13 cellular contexts compared by ENCODE assay signal in genomic region chr6:57276946-57277345, GRCh38. TPM values are rescaled to one million over a fixed set of nuclear protein-coding genes. Genes with fewer than 3 reads are reported as not detected.
DNase-seq lines count a peak whose midpoint lies in the region; ATAC-seq and TF ChIP-seq lines count a peak whose summit lies in the region.
"Had no signal": no experiment of that assay in that cellular context is flagged by ENCODE, and none has a peak within 500 bp of the region (broad histone marks: within the 10 kb centered on the region; RNA-seq: fewer than 3 reads in every experiment).

No MANE protein-coding gene starts in this region.

- H3K9ac ChIP-seq in smooth muscle cell (ENCODE audit: low read depth): no peak overlapping the region

- no peaks in the 10 kb centered on the region for H3K9me3 ChIP-seq in smooth muscle cell (replicated peaks; ENCODE audit: low read depth)
- no peaks in the 10 kb centered on the region for H3K9me3 ChIP-seq in Peyer's patch

- H3K36me3 ChIP-seq in smooth muscle cell (ENCODE audit: low read depth) (no peaks in the 10 kb centered on the region), Peyer's patch (no peaks in the 10 kb centered on the region)

- H3K4me2 ChIP-seq in smooth muscle cell: no peak overlapping the region

- H3K27me3 ChIP-seq in smooth muscle cell (ENCODE audit: low read depth) (no peaks in the 10 kb centered on the region), Peyer's patch (no peaks in the 10 kb centered on the region)

- TF ChIP-seq CTCF in smooth muscle cell (IDR thresholded peaks at IDR 0.05; ENCODE audit: borderline replicate concordance, insufficient read depth, poor library complexity, severe bottlenecking) (no peak), Peyer's patch (IDR thresholded peaks at IDR 0.05) (no peak)

- no peaks in the 10 kb centered on the region for H3K79me2 ChIP-seq in smooth muscle cell (ENCODE audit: low read depth)

- DNase-seq in AG20443 (ENCODE audit: low spot score) (peak; percentile 64), fibroblast of peridontal ligament (ENCODE audit: extremely low read depth) (peak; percentile 53), smooth muscle cell (lab: John Stamatoyannopoulos, UW; ENCODE audit: unreplicated experiment) (no peak), pons (ENCODE audit: low spot score) (no peak), Peyer's patch (no peak)
- DNase-seq: C1 segment of cervical spinal cord; CD8-positive, alpha-beta memory T cell; NCI-H1092 treated with DMSO at 0.1 percent for 48 hours; NCI-H2081 treated with DMSO at 0.1 percent for 48 hours; NCI-H446 treated with DMSO at 0.1 percent for 48 hours; Right ventricle myocardium superior had no signal

- ATAC-seq in SK-N-SH treated with all-trans-retinoic acid at 6 μM for 48 hours (peak; percentile 49), HG03354 (IDR thresholded peaks at IDR 0.05; ENCODE audit: poor library complexity, severe bottlenecking, unreplicated experiment) (no peak)

- H3K4me3 ChIP-seq in smooth muscle cell: no peak overlapping the region
- H3K4me3 ChIP-seq in Peyer's patch: no peak overlapping the region

- no peak for TF ChIP-seq POLR2A in Peyer's patch (IDR thresholded peaks at IDR 0.05)

- H3K27ac ChIP-seq in smooth muscle cell (ENCODE audit: low read depth): no peak overlapping the region
- no peak overlapping the region for H3K27ac ChIP-seq in Peyer's patch

- H3K4me1 ChIP-seq in smooth muscle cell (ENCODE audit: low read depth) (peaks cover 13% of the 10 kb centered on the region), Peyer's patch (no peaks in the 10 kb centered on the region)

- H4K20me1 ChIP-seq in smooth muscle cell (ENCODE audit: low read depth): no peaks in the 10 kb centered on the region

- H3F3A ChIP-seq in smooth muscle cell (ENCODE audit: low read depth): peaks cover 10% of the 10 kb centered on the region

- H2AFZ ChIP-seq in smooth muscle cell (ENCODE audit: low read depth): peak overlapping the region; percentile 37

TF ChIP-seq in SK-N-SH treated with all-trans-retinoic acid at 6 μM for 48 hours, 23 proteins besides CTCF, POLR2A, EP300 and RAD21:
- no peak for TF ChIP-seq ESRRG (CRISPR knock-in tag; IDR thresholded peaks at IDR 0.05)
- no peak for TF ChIP-seq SNAI2 (CRISPR knock-in tag; IDR thresholded peaks at IDR 0.05)
- no peak for TF ChIP-seq BACH2 (CRISPR knock-in tag; IDR thresholded peaks at IDR 0.05; ENCODE audit: borderline replicate concordance)
- TF ChIP-seq, protein P1, sequence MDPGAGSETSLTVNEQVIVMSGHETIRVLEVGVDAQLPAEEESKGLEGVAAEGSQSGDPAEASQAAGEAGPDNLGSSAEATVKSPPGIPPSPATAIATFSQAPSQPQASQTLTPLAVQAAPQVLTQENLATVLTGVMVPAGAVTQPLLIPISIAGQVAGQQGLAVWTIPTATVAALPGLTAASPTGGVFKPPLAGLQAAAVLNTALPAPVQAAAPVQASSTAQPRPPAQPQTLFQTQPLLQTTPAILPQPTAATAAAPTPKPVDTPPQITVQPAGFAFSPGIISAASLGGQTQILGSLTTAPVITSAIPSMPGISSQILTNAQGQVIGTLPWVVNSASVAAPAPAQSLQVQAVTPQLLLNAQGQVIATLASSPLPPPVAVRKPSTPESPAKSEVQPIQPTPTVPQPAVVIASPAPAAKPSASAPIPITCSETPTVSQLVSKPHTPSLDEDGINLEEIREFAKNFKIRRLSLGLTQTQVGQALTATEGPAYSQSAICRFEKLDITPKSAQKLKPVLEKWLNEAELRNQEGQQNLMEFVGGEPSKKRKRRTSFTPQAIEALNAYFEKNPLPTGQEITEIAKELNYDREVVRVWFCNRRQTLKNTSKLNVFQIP (CRISPR knock-in tag; IDR thresholded peaks at IDR 0.05; ENCODE audit: borderline replicate concordance, low read depth): no peak
- TF ChIP-seq TCF4 (CRISPR knock-in tag; IDR thresholded peaks at IDR 0.05; ENCODE audit: borderline replicate concordance): no peak
- no peak for TF ChIP-seq ZFP3 (CRISPR knock-in tag; IDR thresholded peaks at IDR 0.05)

RNA-seq across cellular contexts. Expression of gene PRIM2, which starts 40.5 kb away (rescaled TPM):
- total RNA-seq in smooth muscle cell (13.7 and 18.1 TPM in 2 replicates), Peyer's patch (10 to 100 TPM in 1 of 4 donors, 1 to 10 TPM in 3; 4.9 to 19.8 (median 7.0) TPM)
- 6.3 and 7.0 TPM in 2 replicates for polyA plus RNA-seq in smooth muscle cell

RNA-seq across cellular contexts. Expression of gene RAB23, which starts 54.8 kb away (rescaled TPM):
- total RNA-seq in smooth muscle cell: 95.3 and 112 TPM in 2 replicates
- 46.3 and 51.4 TPM in 2 replicates for polyA plus RNA-seq in smooth muscle cell
- 10 to 100 TPM in 1 of 4 donors, 1 to 10 TPM in 3; 3.0 to 18.2 (median 5.0) TPM for total RNA-seq in Peyer's patch

Comparison
In these comparisons a context has a peak if more than half of its experiments do, and no peak if none do; other contexts are left out.
1. DNase-seq: peak in AG20443 (single experiment) and fibroblast of peridontal ligament (single experiment); none in smooth muscle cell (single experiment), pons (single experiment) and Peyer's patch (0 of 3).